Comparison of ENCODE assay signal across 1 cellular context in genomic region chr10:101781984-101782810, GRCh38.
TF ChIP-seq lines count a peak whose summit lies in the region.

No MANE protein-coding gene starts in this region.

TF ChIP-seq in HEK293, 187 proteins besides CTCF, POLR2A, EP300 and RAD21 (continued from another document):
- TF ChIP-seq, protein P1, sequence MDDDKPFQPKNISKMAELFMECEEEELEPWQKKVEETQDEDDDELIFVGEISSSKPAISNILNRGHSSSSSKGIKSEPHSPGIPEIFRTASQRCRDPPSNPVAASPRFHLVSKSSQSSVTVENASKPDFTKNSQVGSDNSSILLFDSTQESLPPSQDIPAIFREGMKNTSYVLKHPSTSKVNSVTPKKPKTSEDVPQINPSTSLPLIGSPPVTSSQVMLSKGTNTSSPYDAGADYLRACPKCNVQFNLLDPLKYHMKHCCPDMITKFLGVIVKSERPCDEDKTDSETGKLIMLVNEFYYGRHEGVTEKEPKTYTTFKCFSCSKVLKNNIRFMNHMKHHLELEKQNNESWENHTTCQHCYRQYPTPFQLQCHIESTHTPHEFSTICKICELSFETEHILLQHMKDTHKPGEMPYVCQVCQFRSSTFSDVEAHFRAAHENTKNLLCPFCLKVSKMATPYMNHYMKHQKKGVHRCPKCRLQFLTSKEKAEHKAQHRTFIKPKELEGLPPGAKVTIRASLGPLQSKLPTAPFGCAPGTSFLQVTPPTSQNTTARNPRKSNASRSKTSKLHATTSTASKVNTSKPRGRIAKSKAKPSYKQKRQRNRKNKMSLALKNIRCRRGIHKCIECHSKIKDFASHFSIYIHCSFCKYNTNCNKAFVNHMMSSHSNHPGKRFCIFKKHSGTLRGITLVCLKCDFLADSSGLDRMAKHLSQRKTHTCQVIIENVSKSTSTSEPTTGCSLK (tag by site-specific recombination; IDR thresholded peaks at IDR 0.05), result no peak
- TF ChIP-seq, protein P2, sequence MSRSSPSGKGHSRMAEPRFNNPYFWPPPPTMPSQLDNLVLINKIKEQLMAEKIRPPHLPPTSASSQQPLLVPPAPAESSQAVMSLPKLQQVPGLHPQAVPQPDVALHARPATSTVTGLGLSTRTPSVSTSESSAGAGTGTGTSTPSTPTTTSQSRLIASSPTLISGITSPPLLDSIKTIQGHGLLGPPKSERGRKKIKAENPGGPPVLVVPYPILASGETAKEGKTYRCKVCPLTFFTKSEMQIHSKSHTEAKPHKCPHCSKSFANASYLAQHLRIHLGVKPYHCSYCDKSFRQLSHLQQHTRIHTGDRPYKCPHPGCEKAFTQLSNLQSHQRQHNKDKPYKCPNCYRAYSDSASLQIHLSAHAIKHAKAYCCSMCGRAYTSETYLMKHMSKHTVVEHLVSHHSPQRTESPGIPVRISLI (tag by site-specific recombination; IDR thresholded peaks at IDR 0.05), result no peak
- TF ChIP-seq ZNF202 (tag by site-specific recombination; IDR thresholded peaks at IDR 0.05; ENCODE audit: borderline replicate concordance), result no peak
- TF ChIP-seq, protein P3, sequence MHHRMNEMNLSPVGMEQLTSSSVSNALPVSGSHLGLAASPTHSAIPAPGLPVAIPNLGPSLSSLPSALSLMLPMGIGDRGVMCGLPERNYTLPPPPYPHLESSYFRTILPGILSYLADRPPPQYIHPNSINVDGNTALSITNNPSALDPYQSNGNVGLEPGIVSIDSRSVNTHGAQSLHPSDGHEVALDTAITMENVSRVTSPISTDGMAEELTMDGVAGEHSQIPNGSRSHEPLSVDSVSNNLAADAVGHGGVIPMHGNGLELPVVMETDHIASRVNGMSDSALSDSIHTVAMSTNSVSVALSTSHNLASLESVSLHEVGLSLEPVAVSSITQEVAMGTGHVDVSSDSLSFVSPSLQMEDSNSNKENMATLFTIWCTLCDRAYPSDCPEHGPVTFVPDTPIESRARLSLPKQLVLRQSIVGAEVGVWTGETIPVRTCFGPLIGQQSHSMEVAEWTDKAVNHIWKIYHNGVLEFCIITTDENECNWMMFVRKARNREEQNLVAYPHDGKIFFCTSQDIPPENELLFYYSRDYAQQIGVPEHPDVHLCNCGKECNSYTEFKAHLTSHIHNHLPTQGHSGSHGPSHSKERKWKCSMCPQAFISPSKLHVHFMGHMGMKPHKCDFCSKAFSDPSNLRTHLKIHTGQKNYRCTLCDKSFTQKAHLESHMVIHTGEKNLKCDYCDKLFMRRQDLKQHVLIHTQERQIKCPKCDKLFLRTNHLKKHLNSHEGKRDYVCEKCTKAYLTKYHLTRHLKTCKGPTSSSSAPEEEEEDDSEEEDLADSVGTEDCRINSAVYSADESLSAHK (tag by site-specific recombination; IDR thresholded peaks at IDR 0.05), result no peak
- peak; percentile 15; the same call in 1 of the 2 replicates for TF ChIP-seq SP3 (tag by site-specific recombination; IDR thresholded peaks at IDR 0.05)
- TF ChIP-seq ZNF121 (tag by site-specific recombination; IDR thresholded peaks at IDR 0.05), result no peak
- TF ChIP-seq ZNF548 (tag by site-specific recombination; IDR thresholded peaks at IDR 0.05), result no peak
- no peak for TF ChIP-seq KLF9 (tag by site-specific recombination; IDR thresholded peaks at IDR 0.05; ENCODE audit: low read depth)
- TF ChIP-seq ZNF324 (tag by site-specific recombination; IDR thresholded peaks at IDR 0.05), result no peak
- TF ChIP-seq, protein P4, sequence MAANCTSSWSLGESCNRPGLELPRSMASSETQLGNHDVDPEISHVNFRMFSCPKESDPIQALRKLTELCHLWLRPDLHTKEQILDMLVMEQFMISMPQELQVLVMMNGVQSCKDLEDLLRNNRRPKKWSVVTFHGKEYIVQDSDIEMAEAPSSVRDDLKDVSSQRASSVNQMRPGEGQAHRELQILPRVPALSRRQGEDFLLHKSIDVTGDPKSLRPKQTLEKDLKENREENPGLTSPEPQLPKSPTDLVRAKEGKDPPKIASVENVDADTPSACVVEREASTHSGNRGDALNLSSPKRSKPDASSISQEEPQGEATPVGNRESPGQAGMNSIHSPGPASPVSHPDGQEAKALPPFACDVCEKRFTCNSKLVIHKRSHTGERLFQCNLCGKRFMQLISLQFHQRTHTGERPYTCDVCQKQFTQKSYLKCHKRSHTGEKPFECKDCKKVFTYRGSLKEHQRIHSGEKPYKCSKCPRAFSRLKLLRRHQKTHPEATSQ (tag by site-specific recombination; IDR thresholded peaks at IDR 0.05), result no peak
- TF ChIP-seq ZBTB48 (tag by site-specific recombination; IDR thresholded peaks at IDR 0.05), result no peak
- TF ChIP-seq, protein P5, sequence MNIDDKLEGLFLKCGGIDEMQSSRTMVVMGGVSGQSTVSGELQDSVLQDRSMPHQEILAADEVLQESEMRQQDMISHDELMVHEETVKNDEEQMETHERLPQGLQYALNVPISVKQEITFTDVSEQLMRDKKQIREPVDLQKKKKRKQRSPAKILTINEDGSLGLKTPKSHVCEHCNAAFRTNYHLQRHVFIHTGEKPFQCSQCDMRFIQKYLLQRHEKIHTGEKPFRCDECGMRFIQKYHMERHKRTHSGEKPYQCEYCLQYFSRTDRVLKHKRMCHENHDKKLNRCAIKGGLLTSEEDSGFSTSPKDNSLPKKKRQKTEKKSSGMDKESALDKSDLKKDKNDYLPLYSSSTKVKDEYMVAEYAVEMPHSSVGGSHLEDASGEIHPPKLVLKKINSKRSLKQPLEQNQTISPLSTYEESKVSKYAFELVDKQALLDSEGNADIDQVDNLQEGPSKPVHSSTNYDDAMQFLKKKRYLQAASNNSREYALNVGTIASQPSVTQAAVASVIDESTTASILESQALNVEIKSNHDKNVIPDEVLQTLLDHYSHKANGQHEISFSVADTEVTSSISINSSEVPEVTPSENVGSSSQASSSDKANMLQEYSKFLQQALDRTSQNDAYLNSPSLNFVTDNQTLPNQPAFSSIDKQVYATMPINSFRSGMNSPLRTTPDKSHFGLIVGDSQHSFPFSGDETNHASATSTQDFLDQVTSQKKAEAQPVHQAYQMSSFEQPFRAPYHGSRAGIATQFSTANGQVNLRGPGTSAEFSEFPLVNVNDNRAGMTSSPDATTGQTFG (tag by site-specific recombination; IDR thresholded peaks at IDR 0.05; ENCODE audit: borderline replicate concordance), result no peak
- TF ChIP-seq ZNF843 (tag by site-specific recombination; IDR thresholded peaks at IDR 0.05), result no peak
- TF ChIP-seq ZNF837 (tag by site-specific recombination; IDR thresholded peaks at IDR 0.05), result no peak
- TF ChIP-seq MZF1 (tag by site-specific recombination; IDR thresholded peaks at IDR 0.05; ENCODE audit: borderline replicate concordance), result peak; percentile 78; the same call in 1 of the 2 replicates
- no peak for TF ChIP-seq HIC1 (tag by site-specific recombination; IDR thresholded peaks at IDR 0.05)
- peak; percentile 84 for TF ChIP-seq ZNF513 (tag by site-specific recombination; IDR thresholded peaks at IDR 0.05)
- TF ChIP-seq SP2 (tag by site-specific recombination; IDR thresholded peaks at IDR 0.05), result peak; percentile 19; the same call in 1 of the 2 replicates
